In the genomic region with DNA sequence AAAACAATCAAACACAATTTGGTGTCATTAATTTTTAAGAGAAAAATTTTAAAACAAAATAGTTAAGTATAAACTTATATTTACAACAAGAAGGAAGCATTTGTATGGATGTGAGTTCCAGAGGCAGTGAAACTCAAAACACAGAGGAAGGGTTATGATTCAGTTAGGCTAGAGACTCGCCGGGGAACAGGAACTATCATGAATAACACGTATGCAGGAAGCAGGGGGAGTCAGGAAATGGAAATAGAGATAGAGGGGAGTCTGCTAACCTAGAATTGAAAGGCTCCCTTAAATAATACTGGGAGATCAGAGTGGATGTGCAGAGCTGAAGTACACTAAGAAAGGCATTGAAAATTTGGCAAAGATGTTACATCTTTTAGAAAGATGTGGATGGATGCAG, we compare ENCODE assay signal across 13 cellular contexts. TPM values are rescaled to one million over a fixed set of nuclear protein-coding genes. Genes with fewer than 3 reads are reported as not detected.
A peak's percentile ranks its signal among the peaks of the same experiment; 100 is the strongest.
DNase-seq lines count a peak whose midpoint lies in the region; ATAC-seq and TF ChIP-seq lines count a peak whose summit lies in the region.
"Had no signal": no experiment of that assay in that cellular context is flagged by ENCODE, and none has a peak within 500 bp of the region (broad histone marks: within the 10 kb centered on the region; RNA-seq: fewer than 3 reads in every experiment).

No MANE protein-coding gene starts in this region.

- DNase-seq in GM06990 (ENCODE audit: extremely low read depth, insufficient read length) (peak; percentile 72), Karpas-422 (peak; percentile 58), HUDEP-2 (lab: John Stamatoyannopoulos, UW; ENCODE audit: unreplicated experiment in 76 of 76) (no peak), medulla oblongata (ENCODE audit: extremely low spot score) (no peak), foreskin fibroblast (no peak)
- no peak for DNase-seq in naive thymus-derived CD8-positive, alpha-beta T cell
- DNase-seq: brain microvascular endothelial cell, NCI-H1092, NCI-H526 had no signal

- no peaks in the 10 kb centered on the region for H3K9me2 ChIP-seq in Karpas-422 (replicated peaks; ENCODE audit: insufficient read depth, low read length)

- H3K27me3 Mint-ChIP-seq in activated naive CD8-positive, alpha-beta T cell, result peaks cover 7% of the 10 kb centered on the region
- peaks cover 0 to 8% (median 0%) of the 10 kb centered on the region in 5 donors for H3K27me3 Mint-ChIP-seq in naive thymus-derived CD8-positive, alpha-beta T cell

- peak overlapping the region; percentile 76 for H3K27ac ChIP-seq in Karpas-422 (ENCODE audit: low read length)
- H3K27ac ChIP-seq: brain microvascular endothelial cell, HL-60 had no signal

- no peak for TF ChIP-seq CTCF in GM06990 (IDR thresholded peaks at IDR 0.05; ENCODE audit: insufficient read depth, low read length, poor library complexity, severe bottlenecking)
- no peak for TF ChIP-seq CTCF in foreskin fibroblast (IDR thresholded peaks at IDR 0.05; ENCODE audit: low read depth, low read length)

- H3K4me2 ChIP-seq in Karpas-422 (ENCODE audit: low read depth, low read length, poor library complexity, severe bottlenecking), result peak overlapping the region; percentile 55

- H3K4me1 Mint-ChIP-seq in activated naive CD8-positive, alpha-beta T cell (ENCODE audit: low read depth), result peaks cover 22% of the 10 kb centered on the region
- H3K4me1 Mint-ChIP-seq in naive thymus-derived CD8-positive, alpha-beta T cell, result peaks cover 5 to 48% (median 20%) of the 10 kb centered on the region in 4 donors

- peak overlapping the region; percentile 11 for H3K27ac Mint-ChIP-seq in activated naive CD8-positive, alpha-beta T cell
- H3K27ac Mint-ChIP-seq in naive thymus-derived CD8-positive, alpha-beta T cell, result peak overlapping the region in 8 of 10 donors; percentile 0 to 89 (median 67)

- peak overlapping the region; percentile 42 for H3K4me3 Mint-ChIP-seq in activated naive CD8-positive, alpha-beta T cell
- peak overlapping the region in 8 of 10 donors; percentile 10 to 71 (median 58) for H3K4me3 Mint-ChIP-seq in naive thymus-derived CD8-positive, alpha-beta T cell

- peak; percentile 47 to 49 for ATAC-seq in naive thymus-derived CD8-positive, alpha-beta T cell

- H3K4me1 ChIP-seq in Karpas-422 (ENCODE audit: low read length), result peaks cover 30% of the 10 kb centered on the region
- H3K4me1 ChIP-seq: esophagus muscularis mucosa had no signal

- H3K9me3 ChIP-seq in Karpas-422 (ENCODE audit: low read length), result no peaks in the 10 kb centered on the region
- H3K9me3 ChIP-seq: esophagus muscularis mucosa had no signal

- no peaks in the 10 kb centered on the region for H4K20me1 ChIP-seq in Karpas-422 (ENCODE audit: insufficient read depth, low read depth, low read length)

- peaks cover 5% of the 10 kb centered on the region for H3K9me3 Mint-ChIP-seq in activated naive CD8-positive, alpha-beta T cell (ENCODE audit: low read depth)
- H3K9me3 Mint-ChIP-seq in naive thymus-derived CD8-positive, alpha-beta T cell, result peaks cover 0 to 13% (median 0%) of the 10 kb centered on the region in 9 donors

- H3K79me2 ChIP-seq in Karpas-422 (ENCODE audit: low read length), result no peaks in the 10 kb centered on the region

- H3K9ac ChIP-seq in Karpas-422 (ENCODE audit: low read length), result peak overlapping the region; percentile 45

- H3K27me3 ChIP-seq in GM06990 (replicated peaks; ENCODE audit: control insufficient read depth, insufficient read depth, low read length), result no peaks in the 10 kb centered on the region
- no peaks in the 10 kb centered on the region for H3K27me3 ChIP-seq in Karpas-422 (ENCODE audit: low read length)
- H3K27me3 ChIP-seq: brain microvascular endothelial cell, esophagus muscularis mucosa had no signal

- H3K4me3 ChIP-seq in GM06990 (replicated peaks; ENCODE audit: low read depth, low read length) (peak overlapping the region; percentile 44), Karpas-422 (ENCODE audit: low read length) (peak overlapping the region; percentile 54), foreskin fibroblast (ENCODE audit: low read depth in 1 of 2, low read length in 2 of 2) (no peak overlapping the region)
- H3K4me3 ChIP-seq: esophagus muscularis mucosa had no signal

- H3K36me3 ChIP-seq in GM06990 (ENCODE audit: control insufficient read depth, insufficient read depth, low read length) (no peaks in the 10 kb centered on the region), Karpas-422 (ENCODE audit: insufficient read depth, low read length) (no peaks in the 10 kb centered on the region)
- H3K36me3 ChIP-seq: brain microvascular endothelial cell, esophagus muscularis mucosa had no signal

- H2AFZ ChIP-seq in Karpas-422 (ENCODE audit: low read length), result peak overlapping the region; percentile 91

- POLR2A ChIA-PET in naive thymus-derived CD8-positive, alpha-beta T cell (lab: Charles Lee), result interaction anchor here (0.6 kb wide), 1 partner anchor 12 kb away, joined by 3 read pairs; no protein-coding TSS in a partner anchor

- peaks cover 3% of the 10 kb centered on the region for H3K36me3 Mint-ChIP-seq in activated naive CD8-positive, alpha-beta T cell
- H3K36me3 Mint-ChIP-seq in naive thymus-derived CD8-positive, alpha-beta T cell, result peaks cover 0 to 8% (median 0%) of the 10 kb centered on the region in 3 donors

RNA-seq across cellular contexts. Expression of a gene that starts 14.2 kb away (rescaled TPM):
- 281 and 366 TPM in 2 replicates for total RNA-seq in Karpas-422 (2014; rRNA removed; shearing (Covaris generic); ENCODE audit: low replicate concordance)
- total RNA-seq in naive thymus-derived CD8-positive, alpha-beta T cell, result 10 to 100 TPM; 22.0 to 23.9 TPM
- 100 to 1,000 TPM in 1 of 3 donors, 10 to 100 TPM in 1, 1 to 10 TPM in 1; 1.1 to 127 (median 11.5) TPM for polyA plus RNA-seq in naive thymus-derived CD8-positive, alpha-beta T cell
- polyA plus RNA-seq: neural cell had no signal

RNA-seq across cellular contexts. Expression of a gene that starts 33.3 kb away (rescaled TPM):
- total RNA-seq in Karpas-422 (2014; rRNA removed; shearing (Covaris generic); ENCODE audit: low replicate concordance), result 216 and 309 TPM in 2 replicates
- total RNA-seq in naive thymus-derived CD8-positive, alpha-beta T cell, result 10 to 100 TPM; 13.7 to 15.5 TPM
- 10 to 100 TPM in 1 of 3 donors, 1 to 10 TPM in 1, not detected in 1; 1.6 to 11.0 TPM for polyA plus RNA-seq in naive thymus-derived CD8-positive, alpha-beta T cell
- polyA plus RNA-seq: neural cell had no signal

Comparison
In these comparisons a context has a peak if more than half of its experiments do, and no peak if none do; other contexts are left out.
1. DNase-seq: peak in GM06990 (single experiment) and Karpas-422 (single experiment); none in naive thymus-derived CD8-positive, alpha-beta T cell (0 of 10), HUDEP-2 (0 of 76), medulla oblongata (single experiment) and foreskin fibroblast (0 of 2).
2. H3K4me3 ChIP-seq: peak in GM06990 (single experiment) and Karpas-422 (single experiment); none in foreskin fibroblast (0 of 2).
3. RNA of a gene that starts 14.2 kb away (total RNA-seq): 281 to 366 TPM in Karpas-422; 22.0 to 23.9 TPM in naive thymus-derived CD8-positive, alpha-beta T cell; every median in the first group is over 10 times any median in the second.
4. RNA of a gene that starts 33.3 kb away (total RNA-seq): 216 to 309 TPM in Karpas-422; 13.7 to 15.5 TPM in naive thymus-derived CD8-positive, alpha-beta T cell; every median in the first group is over 10 times any median in the second.